Comparison of ENCODE assay signal across 17 cellular contexts in the genomic region with DNA sequence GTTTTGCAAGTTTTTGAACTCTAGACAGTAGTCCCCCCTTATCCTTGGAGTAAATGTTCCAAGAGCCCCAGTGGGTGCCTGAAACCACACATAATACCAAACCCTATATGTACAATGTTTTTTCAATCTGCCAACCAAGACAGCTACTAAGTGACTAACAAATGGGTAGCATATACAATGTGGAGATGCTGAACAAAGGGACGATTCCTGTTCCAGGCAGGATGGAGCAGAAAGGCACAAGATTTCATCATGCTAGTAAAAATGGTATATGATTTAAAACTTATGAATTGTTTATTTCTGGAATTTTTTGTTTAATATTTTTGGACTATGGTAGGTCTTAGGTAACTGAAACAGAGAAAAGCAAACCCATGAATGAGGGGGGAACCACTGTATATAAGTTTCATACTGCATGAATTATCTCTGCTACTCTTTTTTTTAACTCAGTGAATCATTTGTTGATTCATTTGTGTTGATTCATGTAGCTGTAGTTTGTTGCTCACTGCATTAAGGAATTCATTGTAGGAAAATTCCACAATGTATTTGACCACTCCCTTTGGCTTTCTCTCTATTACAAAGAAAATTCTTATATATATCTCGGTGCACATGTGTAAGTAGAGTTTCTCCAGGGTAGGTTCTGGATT. TPM values are rescaled to one million over a fixed set of nuclear protein-coding genes. Genes with fewer than 3 reads are reported as not detected.
A peak's percentile ranks its signal among the peaks of the same experiment; 100 is the strongest.
DNase-seq lines count a peak whose midpoint lies in the region; ATAC-seq and TF ChIP-seq lines count a peak whose summit lies in the region.
"Had no signal": no experiment of that assay in that cellular context is flagged by ENCODE, and none has a peak within 500 bp of the region (broad histone marks: within the 10 kb centered on the region; RNA-seq: fewer than 3 reads in every experiment).

No MANE protein-coding gene starts in this region.

- DNase-seq in AG10803 (ENCODE audit: low read depth) (peak; percentile 61), LHCN-M2 (ENCODE audit: low read depth) (peak; percentile 63), mammary epithelial cell (peak; percentile 72), iris pigment epithelial cell (ENCODE audit: low read depth) (peak; percentile 60), esophagus muscularis mucosa (ENCODE audit: extremely low spot score) (no peak), left ventricle myocardium inferior (no peak)
- DNase-seq in activated naive CD4-positive, alpha-beta T cell (lab: John Stamatoyannopoulos, UW) = no peak
- DNase-seq: activated CD8-positive, alpha-beta T cell treated with anti-CD3 and anti-CD28 coated beads for 36 hours; activated naive CD8-positive, alpha-beta T cell treated with anti-CD3 and anti-CD28 coated beads, Interleukin-2, amount 50 U/mL, for 24 hours; Caco-2; glutamatergic neuron; mesendoderm; NCI-H1930; NCI-H69; stimulated activated naive CD8-positive, alpha-beta T cell treated with anti-CD3 and anti-CD28 coated beads, Interleukin-15, amount 100 ng/mL, for 72 hours had no signal

- no peaks in the 10 kb centered on the region for H4K20me1 ChIP-seq in mammary epithelial cell (ENCODE audit: insufficient read depth, low read length)

- H3K9ac ChIP-seq in mammary epithelial cell (ENCODE audit: insufficient read depth, low read length) = no peak overlapping the region

- dilution Hi-C loops in mammary epithelial cell (cut with HindIII; ENCODE audit: low sequenced_read_pairs) = loop anchor here (5.0 kb wide), 1 partner anchor 38 kb away; no protein-coding TSS in a partner anchor

- H3K36me3 ChIP-seq in mammary epithelial cell (ENCODE audit: insufficient read depth, low read length) (no peaks in the 10 kb centered on the region), esophagus muscularis mucosa (no peaks in the 10 kb centered on the region), left ventricle myocardium inferior (no peaks in the 10 kb centered on the region)

- WGBS in mammary epithelial cell (ENCODE audit: low coverage, missing lambda C conversion rate) = 54% methylated on average over 2 of the region's 2 CpGs
- WGBS in esophagus muscularis mucosa = 88% methylated on average over 2 of the region's 2 CpGs

- TSS peak; percentile 74 for BruUV-seq in mammary epithelial cell (replicated peaks; lab: Mats Ljungman, UMichigan)

- H3K9me3 ChIP-seq in mammary epithelial cell (replicated peaks; ENCODE audit: insufficient read depth, low read length) (no peaks in the 10 kb centered on the region), esophagus muscularis mucosa (no peaks in the 10 kb centered on the region), left ventricle myocardium inferior (replicated peaks) (peaks cover 5% of the 10 kb centered on the region)
- H3K9me3 ChIP-seq: Caco-2 had no signal

- TF ChIP-seq CTCF in AG10803 (conservative IDR thresholded peaks at IDR 0.05; ENCODE audit: low read length) = no peak
- TF ChIP-seq CTCF in mammary epithelial cell (conservative IDR thresholded peaks at IDR 0.05 in 1 of 2, IDR thresholded peaks at IDR 0.05 in 1 of 2; ENCODE audit: extremely low read depth in 1 of 2, insufficient read depth in 1 of 2, low read depth in 1 of 2, low read length in 2 of 2) = no peak
- no peak for TF ChIP-seq CTCF in esophagus muscularis mucosa (IDR thresholded peaks at IDR 0.05)
- TF ChIP-seq CTCF in left ventricle myocardium inferior (IDR thresholded peaks at IDR 0.05; ENCODE audit: borderline replicate concordance) = no peak

- H3K27me3 ChIP-seq in mammary epithelial cell (ENCODE audit: insufficient read depth, low read length) = no peaks in the 10 kb centered on the region
- no peaks in the 10 kb centered on the region for H3K27me3 ChIP-seq in esophagus muscularis mucosa
- H3K27me3 ChIP-seq in left ventricle myocardium inferior (ENCODE audit: low read depth) = no peaks in the 10 kb centered on the region

- H2AFZ ChIP-seq in mammary epithelial cell (ENCODE audit: low read depth, low read length) = no peak overlapping the region

- TF ChIP-seq EP300 in esophagus muscularis mucosa (IDR thresholded peaks at IDR 0.05) = no peak

- peak overlapping the region; percentile 44 for H3K4me2 ChIP-seq in mammary epithelial cell (ENCODE audit: insufficient read depth, low read depth, low read length)

- H3K4me1 ChIP-seq in mammary epithelial cell (ENCODE audit: insufficient read depth, low read length) = peaks cover 36% of the 10 kb centered on the region
- H3K4me1 ChIP-seq in esophagus muscularis mucosa = no peaks in the 10 kb centered on the region
- H3K4me1 ChIP-seq in left ventricle myocardium inferior = no peaks in the 10 kb centered on the region
- H3K4me1 ChIP-seq: Caco-2 had no signal

- H3K4me3 ChIP-seq in AG10803 (ENCODE audit: low read length) (no peak overlapping the region), mammary epithelial cell (replicated peaks in 1 of 3; ENCODE audit: insufficient read depth in 1 of 3, low read depth in 2 of 3, low read length in 3 of 3) (no peak overlapping the region), esophagus muscularis mucosa (no peak overlapping the region), left ventricle myocardium inferior (no peak overlapping the region)

- no peak for ATAC-seq in HG03039 (IDR thresholded peaks at IDR 0.05; ENCODE audit: unreplicated experiment)
- ATAC-seq: activated CD8-positive, alpha-beta T cell treated with anti-CD3 and anti-CD28 coated beads for 36 hours; activated naive CD8-positive, alpha-beta T cell treated with anti-CD3 and anti-CD28 coated beads, Interleukin-2, amount 50 U/mL, for 24 hours; stimulated activated naive CD8-positive, alpha-beta T cell treated with anti-CD3 and anti-CD28 coated beads, Interleukin-15, amount 100 ng/mL, for 72 hours had no signal

- intact Hi-C loops in mammary epithelial cell (cut with micrococcal nuclease) = loop anchor here (1.0 kb wide), 1 partner anchor 23 kb away; no protein-coding TSS in a partner anchor
- intact Hi-C loops in esophagus muscularis mucosa (cut with DNase I) = no loop called here
- intact Hi-C loops in left ventricle myocardium inferior (cut with micrococcal nuclease) = no loop called here

- in situ Hi-C loops in mammary epithelial cell (cut with MboI; ENCODE audit: low sequenced_read_pairs in 2 of 2) = no loop called here

- CTCF ChIA-PET in mammary epithelial cell (lab: Charles Lee; ENCODE audit: low non-redundant PET) = no interaction called here

- TF ChIP-seq POLR2A in esophagus muscularis mucosa (IDR thresholded peaks at IDR 0.05; ENCODE audit: low read depth) = no peak

- no peaks in the 10 kb centered on the region for H3K79me2 ChIP-seq in mammary epithelial cell (ENCODE audit: insufficient read depth, low read length)

- H3K27ac ChIP-seq in mammary epithelial cell (ENCODE audit: insufficient read depth, low read depth, low read length) (peak overlapping the region; percentile 90), esophagus muscularis mucosa (replicated peaks in 1 of 4) (no peak overlapping the region), left ventricle myocardium inferior (replicated peaks) (no peak overlapping the region)

RNA-seq across cellular contexts. Expression of gene ANXA3, which starts 21.9 kb away (rescaled TPM):
- total RNA-seq in LHCN-M2 (2014; rRNA removed) (not detected in 2 replicates), mammary epithelial cell (100 to 1,000 TPM; 325 to 422 TPM), esophagus muscularis mucosa (100 to 1,000 TPM in 3 of 4 donors, 10 to 100 TPM in 1; 98.4 to 216 (median 186) TPM), left ventricle myocardium inferior (34.5 TPM)
- polyA plus RNA-seq in LHCN-M2 (2012) = 2.2 TPM
- polyA plus RNA-seq in mammary epithelial cell = 329 TPM
- polyA minus RNA-seq in mammary epithelial cell = 452 TPM
- total RNA-seq: G401 had no signal

Comparison
In these comparisons a context has a peak if more than half of its experiments do, and no peak if none do; other contexts are left out.
1. DNase-seq: peak in AG10803 (single experiment), LHCN-M2 (single experiment), mammary epithelial cell (single experiment) and iris pigment epithelial cell (single experiment); none in esophagus muscularis mucosa (single experiment), activated naive CD4-positive, alpha-beta T cell (0 of 4) and left ventricle myocardium inferior (single experiment).
2. RNA of gene ANXA3, which starts 21.9 kb away (total RNA-seq): 325 to 422 TPM in mammary epithelial cell, 98.4 to 216 TPM in esophagus muscularis mucosa and 34.5 TPM in left ventricle myocardium inferior (single experiment); not detected in LHCN-M2; every median in the first group is over 10 times any median in the second.